ENCODE assay signal across 26 cellular contexts in genomic region chr5:32001284-32001683, GRCh38.
"Had no signal": no experiment of that assay in that cellular context is flagged by ENCODE, and none has a peak within 500 bp of the region (broad histone marks: within the 10 kb centered on the region; RNA-seq: fewer than 3 reads in every experiment).

No MANE protein-coding gene starts in this region.

- H3K27ac ChIP-seq: brain microvascular endothelial cell, cardiac muscle cell, KMS-11 had no signal

- H3K4me3 ChIP-seq: cardiac muscle cell had no signal

- H3K36me3 ChIP-seq: brain microvascular endothelial cell, cardiac muscle cell had no signal

- FAIRE-seq: RCC 7860 had no signal

- H3K9ac ChIP-seq: KMS-11 had no signal

- H3K4me2 ChIP-seq: KMS-11 had no signal

- ATAC-seq: activated CD4-positive, CD25-positive, alpha-beta regulatory T cell treated with anti-CD3 and anti-CD28 coated beads, Interleukin-2, amount 50 U/mL, for 24 hours; PC-3 had no signal

- H3K4me3 Mint-ChIP-seq: activated CD8-positive, alpha-beta T cell treated with anti-CD3 and anti-CD28 coated beads, Interleukin-2, amount 10 ng/mL, durations not matched to agents 7 days and 5 days; activated naive CD8-positive, alpha-beta T cell treated with anti-CD3 and anti-CD28 coated beads for 36 hours; activated T-helper 1 cell treated with anti-CD3 and anti-CD28 coated beads, Interleukin-12 subunit alpha, Interleukin-12 subunit beta, Interleukin-2, Interleukin-4 antibody, amounts not matched to agents 30 ng/mL and 10 ng/mL and 1 ng/mL, durations not matched to agents 14 hours and 24 hours and 36 hours; IgD-negative memory B cell; T-helper 1 cell treated with Interleukin-12 subunit alpha and Interleukin-12 subunit beta and Interleukin-4 antibody, amounts not matched to agents 30 μg/mL and 1 μg/mL, for 36 hours had no signal

- H3K27me3 Mint-ChIP-seq: activated naive CD8-positive, alpha-beta T cell treated with anti-CD3 and anti-CD28 coated beads for 36 hours had no signal

- DNase-seq: activated CD4-positive, alpha-beta T cell treated with anti-CD3 and anti-CD28 coated beads for 48 hours; activated CD4-positive, alpha-beta T cell treated with anti-CD3 and anti-CD28 coated beads, Interleukin-2, amount 50 U/mL, for 4 hours; activated CD8-positive, alpha-beta memory T cell treated with anti-CD3 and anti-CD28 coated beads, Interleukin-2, amount 50 U/mL, for 48 hours; activated CD8-positive, alpha-beta T cell treated with anti-CD3 and anti-CD28 coated beads, Interleukin-2, amount 10 ng/mL, durations not matched to agents 7 days and 5 days; activated effector memory CD4-positive, alpha-beta T cell treated with Interleukin-2 at 50 U/mL for 16 hours; activated naive CD4-positive, alpha-beta T cell treated with Interleukin-2 at 50 U/mL for 16 hours; activated naive CD8-positive, alpha-beta T cell treated with anti-CD3 and anti-CD28 coated beads for 36 hours; activated T-cell treated with anti-CD3 and anti-CD28 coated beads, Interleukin-2, amount 50 U/mL, for 1 hour; brain microvascular endothelial cell; NCI-H1092; NCI-H1417; NCI-H1930; NCI-H2107; NCI-H345; NCI-H510A; NCI-H69; NK-92 treated with Interleukin-12 subunit alpha and Interleukin-12 subunit beta, amount 100 ng/mL, for 24 hours; PC-3; SHP77 treated with DMSO at 0.1 percent for 48 hours had no signal

- H3K27ac Mint-ChIP-seq: activated CD8-positive, alpha-beta T cell treated with anti-CD3 and anti-CD28 coated beads, Interleukin-2, amount 10 ng/mL, durations not matched to agents 7 days and 5 days; activated naive CD8-positive, alpha-beta T cell treated with anti-CD3 and anti-CD28 coated beads for 36 hours; activated T-helper 1 cell treated with anti-CD3 and anti-CD28 coated beads, Interleukin-12 subunit alpha, Interleukin-12 subunit beta, Interleukin-2, Interleukin-4 antibody, amounts not matched to agents 30 ng/mL and 10 ng/mL and 1 ng/mL, durations not matched to agents 14 hours and 24 hours and 36 hours; T-helper 1 cell treated with Interleukin-12 subunit alpha and Interleukin-12 subunit beta and Interleukin-4 antibody, amounts not matched to agents 30 μg/mL and 1 μg/mL, for 36 hours had no signal

- H3K4me1 Mint-ChIP-seq: activated naive CD8-positive, alpha-beta T cell treated with anti-CD3 and anti-CD28 coated beads for 36 hours had no signal

- H3K27me3 ChIP-seq: brain microvascular endothelial cell, cardiac muscle cell had no signal

- H3K9me3 Mint-ChIP-seq: activated naive CD8-positive, alpha-beta T cell treated with anti-CD3 and anti-CD28 coated beads for 36 hours; activated T-helper 1 cell treated with anti-CD3 and anti-CD28 coated beads, Interleukin-12 subunit alpha, Interleukin-12 subunit beta, Interleukin-2, Interleukin-4 antibody, amounts not matched to agents 30 ng/mL and 10 ng/mL and 1 ng/mL, durations not matched to agents 14 hours and 24 hours and 36 hours; T-helper 1 cell treated with Interleukin-12 subunit alpha and Interleukin-12 subunit beta and Interleukin-4 antibody, amounts not matched to agents 30 μg/mL and 1 μg/mL, for 36 hours had no signal
